11 cellular contexts compared by ENCODE assay signal in the genomic region with DNA sequence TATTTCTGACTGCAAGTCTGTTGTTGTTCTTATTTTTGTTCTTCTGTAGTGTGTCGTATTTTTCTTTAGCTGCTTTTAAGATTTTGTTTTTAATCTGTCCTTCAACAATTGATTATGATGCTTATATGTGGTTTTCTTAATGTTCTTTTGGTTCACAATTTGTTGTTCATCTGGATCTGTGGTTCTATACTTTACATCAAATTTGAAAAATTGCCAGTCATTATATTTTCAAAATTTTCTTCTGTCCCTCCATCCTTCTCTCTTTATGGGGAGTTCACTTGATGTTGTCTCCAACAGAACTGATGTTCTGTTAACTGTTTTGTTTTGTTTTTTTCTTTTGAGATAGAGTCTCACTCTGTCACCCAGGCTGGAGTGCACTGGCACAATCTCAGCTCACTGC.
"Had no signal": no experiment of that assay in that cellular context is flagged by ENCODE, and none has a peak within 500 bp of the region (broad histone marks: within the 10 kb centered on the region; RNA-seq: fewer than 3 reads in every experiment).

No MANE protein-coding gene starts in this region.

- H3K36me3 ChIP-seq: HAP-1 had no signal

- H3K9me3 ChIP-seq: HAP-1 had no signal

- H3K4me3 Mint-ChIP-seq: GM23338, H9, HFFc6 had no signal

- H3K4me1 ChIP-seq: HAP-1 had no signal

- H3K9ac ChIP-seq: GM23248 had no signal

- H3K27ac Mint-ChIP-seq: GM23338, H9, HFFc6 had no signal

- H3K4me3 ChIP-seq: GM23248, GM23338, HAP-1 had no signal

- H2AFZ ChIP-seq: GM23248, GM23338 had no signal

- ATAC-seq: GM23338, HCT116 had no signal

- H3K27ac ChIP-seq: GM23248 had no signal

- FAIRE-seq: H1, H54 had no signal

- H3K4me2 ChIP-seq: GM23338 had no signal

- DNase-seq: GM23248, GOT3, H7, H9, HCEC 1CT, HFFc6 had no signal

- H3K9me3 Mint-ChIP-seq: GM23338, H9 had no signal
